Comparison of ENCODE assay signal across 8 cellular contexts in genomic region chr11:65834202-65834601, GRCh38. TPM values are rescaled to one million over a fixed set of nuclear protein-coding genes. Genes with fewer than 3 reads are reported as not detected.
DNase-seq lines count a peak whose midpoint lies in the region; ATAC-seq and TF ChIP-seq lines count a peak whose summit lies in the region.

No MANE protein-coding gene starts in this region.

- H3K4me2 ChIP-seq in GM23248 (ENCODE audit: unreplicated experiment), result peak overlapping the region; percentile 90

- DNase-seq in GM23248 (no peak), WERI-Rb-1 (no peak), spleen (no peak), NOMO-1 treated with dmso at 0.1 percent for 144 hours (lab: John Stamatoyannopoulos, UW; ENCODE audit: unreplicated experiment) (no peak)
- DNase-seq in activated CD4-positive, alpha-beta T cell treated with anti-CD3 and anti-CD28 coated beads, Interleukin-2, amount 50 U/mL, for 4 hours, result no peak

- H3K9me3 ChIP-seq in GM23248 (ENCODE audit: low read depth), result no peaks in the 10 kb centered on the region
- H3K9me3 ChIP-seq in WERI-Rb-1 (ENCODE audit: severe bottlenecking), result no peaks in the 10 kb centered on the region
- no peaks in the 10 kb centered on the region for H3K9me3 ChIP-seq in iPS-18a (ENCODE audit: control insufficient read depth, low read depth, low read length)
- H3K9me3 ChIP-seq in spleen, result no peaks in the 10 kb centered on the region

- peak overlapping the region; percentile 96 for H2AFZ ChIP-seq in GM23248

- H3K27me3 ChIP-seq in GM23248 (replicated peaks; ENCODE audit: insufficient read depth), result no peaks in the 10 kb centered on the region
- no peaks in the 10 kb centered on the region for H3K27me3 ChIP-seq in WERI-Rb-1 (ENCODE audit: insufficient read depth, low read depth, severe bottlenecking)
- peaks cover 18% of the 10 kb centered on the region for H3K27me3 ChIP-seq in iPS-18a (ENCODE audit: control insufficient read depth, insufficient read depth, low read length)
- peaks cover 0 to 8% (median 0%) of the 10 kb centered on the region in 7 donors for H3K27me3 ChIP-seq in spleen (replicated peaks in 1 of 7)

- H4K20me1 ChIP-seq in GM23248 (ENCODE audit: insufficient read depth), result no peaks in the 10 kb centered on the region

- no peaks in the 10 kb centered on the region for H3K9me2 ChIP-seq in GM23248 (ENCODE audit: insufficient read depth)

- no peak for TF ChIP-seq POLR2A in spleen (IDR thresholded peaks at IDR 0.05)

- TF ChIP-seq CTCF in WERI-Rb-1 (IDR thresholded peaks at IDR 0.05; ENCODE audit: low read depth, low read length), result no peak
- no peak for TF ChIP-seq CTCF in spleen (IDR thresholded peaks at IDR 0.05 in 8 of 11, conservative IDR thresholded peaks at IDR 0.05 in 3 of 11)

- H3K79me2 ChIP-seq in GM23248 (ENCODE audit: insufficient read depth), result no peaks in the 10 kb centered on the region

- H3K36me3 ChIP-seq in GM23248 (ENCODE audit: low read depth) (no peaks in the 10 kb centered on the region), WERI-Rb-1 (no peaks in the 10 kb centered on the region), iPS-18a (ENCODE audit: control insufficient read depth, low read depth, low read length) (no peaks in the 10 kb centered on the region), spleen (no peaks in the 10 kb centered on the region)

- 0 to 6% methylated on average over 6 of the region's 6 CpGs for WGBS in GM23248 (ENCODE audit: low coverage in 1 of 2, low lambda C conversion rate in 2 of 2, missing lambda C conversion rate in 2 of 2), 2 experiments
- 33 to 68% (median 40%) methylated on average over 5 to 6 of the region's 6 CpGs for WGBS in spleen, 5 donors

- in situ Hi-C loops in GM23248 (cut with MboI), result no loop called here

- peak overlapping the region; percentile 73 for H3K4me3 ChIP-seq in GM23248
- peak overlapping the region; percentile 47 for H3K4me3 ChIP-seq in WERI-Rb-1 (ENCODE audit: low read depth, low read length)
- peak overlapping the region; percentile 59 for H3K4me3 ChIP-seq in iPS-18a (ENCODE audit: low read length)
- H3K4me3 ChIP-seq in spleen, result peak overlapping the region in 7 of 8 donors; percentile 49 to 88 (median 56)

- peaks cover 23% of the 10 kb centered on the region for H3F3A ChIP-seq in GM23248 (ENCODE audit: insufficient read depth)

- intact Hi-C loops in spleen (cut with DNase I; ENCODE audit: low total_unique reads), result no loop called here

- no peak for ATAC-seq in GM18870 (IDR thresholded peaks at IDR 0.05; ENCODE audit: unreplicated experiment)
- ATAC-seq in GM18511 (IDR thresholded peaks at IDR 0.05; ENCODE audit: unreplicated experiment), result no peak

- H3K9ac ChIP-seq in GM23248 (peak overlapping the region; percentile 67), iPS-18a (ENCODE audit: low read length) (peak overlapping the region; percentile 51)

- H3K27ac ChIP-seq in GM23248 (no peak overlapping the region), WERI-Rb-1 (no peak overlapping the region), iPS-18a (ENCODE audit: low read length) (no peak overlapping the region), spleen (peak overlapping the region in 2 of 8 donors; percentile 84 to 89)

- 0 out of 2 replicates have a peak, but pooled peaks cover 4% of the 10 kb centered on the region for H3K4me1 ChIP-seq in GM23248 (ENCODE audit: insufficient read depth)
- peaks cover 8% of the 10 kb centered on the region for H3K4me1 ChIP-seq in iPS-18a (ENCODE audit: control insufficient read depth, low read depth, low read length)
- H3K4me1 ChIP-seq in spleen, result peaks cover 4 to 24% (median 16%) of the 10 kb centered on the region in 6 donors

RNA-seq across cellular contexts. Expression of gene SNX32, which starts 0.4 kb away (rescaled TPM):
- not detected in 2 replicates for total RNA-seq in GM23248 (2014; rRNA removed; shearing (Covaris generic))
- polyA plus RNA-seq in GM23248 (2016; fragmentation: Nextera tagmentation; extraction: Ambion mirVana), result 0.51 and 0.98 TPM in 2 replicates
- 1 to 10 TPM in 2 of 7 donors, under 1 TPM in 3, not detected in 2; 0.22 to 1.2 (median 0.77) TPM for total RNA-seq in spleen
- polyA plus RNA-seq in spleen, result 1 to 10 TPM in 1 of 3 donors, under 1 TPM in 2; 0.45 to 1.5 (median 0.89) TPM

RNA-seq across cellular contexts. Expression of gene CFL1, which starts 23.8 kb away (rescaled TPM):
- 1,045 and 1,312 TPM in 2 replicates for total RNA-seq in GM23248 (2014; rRNA removed; shearing (Covaris generic))
- polyA plus RNA-seq in GM23248 (2016; fragmentation: Nextera tagmentation; extraction: Ambion mirVana) (2,650 and 2,758 TPM in 2 replicates), spleen (100 to 1,000 TPM; 562 to 869 (median 862) TPM)
- 1,000 to 10,000 TPM in 2 of 7 donors, 100 to 1,000 TPM in 5; 666 to 1,219 (median 868) TPM for total RNA-seq in spleen

RNA-seq across cellular contexts. Expression of gene MUS81, which starts 26.0 kb away (rescaled TPM):
- total RNA-seq in GM23248 (2014; rRNA removed; shearing (Covaris generic)), result 49.6 and 56.0 TPM in 2 replicates
- polyA plus RNA-seq in GM23248 (2016; fragmentation: Nextera tagmentation; extraction: Ambion mirVana), result 39.4 and 42.0 TPM in 2 replicates
- 10 to 100 TPM; 54.8 to 77.3 (median 65.5) TPM for total RNA-seq in spleen
- 10 to 100 TPM; 71.2 to 93.5 (median 89.5) TPM for polyA plus RNA-seq in spleen

RNA-seq across cellular contexts. Expression of gene EFEMP2, which starts 38.4 kb away (rescaled TPM):
- 308 and 328 TPM in 2 replicates for total RNA-seq in GM23248 (2014; rRNA removed; shearing (Covaris generic))
- polyA plus RNA-seq in GM23248 (2016; fragmentation: Nextera tagmentation; extraction: Ambion mirVana) (520 and 545 TPM in 2 replicates), spleen (10 to 100 TPM; 22.5 to 39.1 (median 31.4) TPM)
- 10 to 100 TPM; 21.0 to 53.5 (median 38.4) TPM for total RNA-seq in spleen

RNA-seq across cellular contexts. Expression of gene CTSW, which starts 45.4 kb away (rescaled TPM):
- total RNA-seq in GM23248 (2014; rRNA removed; shearing (Covaris generic)), result 1.1 TPM in 1 of 2 replicates, not detected in the other
- polyA plus RNA-seq in GM23248 (2016; fragmentation: Nextera tagmentation; extraction: Ambion mirVana), result 0.23 and 0.51 TPM in 2 replicates
- 10 to 100 TPM; 18.8 to 38.2 (median 29.5) TPM for total RNA-seq in spleen
- polyA plus RNA-seq in spleen, result 10 to 100 TPM in 2 of 3 donors, 1 to 10 TPM in 1; 5.6 to 13.2 (median 10.8) TPM
